Comparison of ENCODE assay signal across 23 cellular contexts in the genomic region with DNA sequence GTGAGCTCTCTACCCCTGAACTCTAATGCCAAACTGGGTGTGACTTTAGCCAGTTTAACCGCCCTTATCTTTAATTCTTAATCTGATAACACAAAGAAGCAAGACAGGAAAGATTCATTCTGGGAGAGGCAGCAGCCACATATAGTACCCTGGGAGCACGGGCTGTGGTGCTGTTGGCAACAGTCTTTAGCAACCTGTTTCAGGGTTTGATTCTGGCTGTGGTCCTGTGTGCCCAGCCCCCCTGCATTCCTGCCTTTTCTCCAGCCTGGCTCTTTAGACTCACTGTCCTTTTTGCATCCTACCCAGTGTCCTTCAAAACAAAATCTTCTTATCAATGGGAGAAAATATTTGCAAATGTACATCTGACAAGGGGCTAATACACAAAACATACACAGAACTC.
"Had no signal": no experiment of that assay in that cellular context is flagged by ENCODE, and none has a peak within 500 bp of the region (broad histone marks: within the 10 kb centered on the region; RNA-seq: fewer than 3 reads in every experiment).

No MANE protein-coding gene starts in this region.

- H3K4me1 ChIP-seq: esophagus muscularis mucosa, foreskin keratinocyte, gastroesophageal sphincter, heart left ventricle, left lung, lower lobe of right lung had no signal

- DNase-seq: dermis blood vessel endothelial cell; dorsolateral prefrontal cortex; effector CD4-positive, alpha-beta T cell; effector memory CD4-positive, alpha-beta T cell; foreskin keratinocyte; heart left ventricle; hypothalamus; left cardiac atrium; left lung; left ventricle myocardium superior; lower lobe of right lung; mesenchymal stem cell; midbrain; naive thymus-derived CD4-positive, alpha-beta T cell had no signal

- H3K4me3 ChIP-seq: coronary artery, dorsolateral prefrontal cortex, esophagus muscularis mucosa, gastroesophageal sphincter, heart left ventricle, hepatocyte, left lung, lower lobe of right lung had no signal

- ATAC-seq: foreskin keratinocyte; gastroesophageal sphincter; heart left ventricle; left cardiac atrium; left lung; left ventricle myocardium superior; lower lobe of right lung; naive thymus-derived CD4-positive, alpha-beta T cell had no signal

- FAIRE-seq: colon, endothelial cell of umbilical vein, frontal cortex, islet of Langerhans, keratinocyte had no signal

- H3K4me2 ChIP-seq: hepatocyte had no signal

- H2AFZ ChIP-seq: hepatocyte had no signal

- H3K36me3 ChIP-seq: esophagus muscularis mucosa, gastroesophageal sphincter, heart left ventricle, left lung, lower lobe of right lung had no signal

- H3K79me2 ChIP-seq: hepatocyte had no signal

- H3K27me3 ChIP-seq: dorsolateral prefrontal cortex, esophagus muscularis mucosa, foreskin keratinocyte, gastroesophageal sphincter, heart left ventricle, hepatocyte, left lung had no signal

- H3K9me3 ChIP-seq: lower lobe of right lung had no signal

- H3K27ac ChIP-seq: coronary artery, dorsolateral prefrontal cortex, esophagus muscularis mucosa, foreskin keratinocyte, gastroesophageal sphincter, heart left ventricle, hepatocyte, left lung, lower lobe of right lung had no signal
